In genomic region chr2:154699560-154699901, GRCh38 we compare ENCODE assay signal across 15 cellular contexts. TPM values are rescaled to one million over a fixed set of nuclear protein-coding genes. Genes with fewer than 3 reads are reported as not detected.
DNase-seq lines count a peak whose midpoint lies in the region; TF ChIP-seq lines count a peak whose summit lies in the region.
"Had no signal": no experiment of that assay in that cellular context is flagged by ENCODE, and none has a peak within 500 bp of the region (broad histone marks: within the 10 kb centered on the region; RNA-seq: fewer than 3 reads in every experiment).

No MANE protein-coding gene starts in this region.

- H3K27ac ChIP-seq in iPS DF 6.9 (ENCODE audit: low read length), result no peak overlapping the region
- H3K27ac ChIP-seq in suprapubic skin, result no peak overlapping the region
- H3K27ac ChIP-seq: KMS-11 had no signal

- H3K36me3 ChIP-seq in iPS DF 6.9 (ENCODE audit: control insufficient read depth, insufficient read depth, low read length), result no peaks in the 10 kb centered on the region
- H3K36me3 ChIP-seq in suprapubic skin, result no peaks in the 10 kb centered on the region

- no peaks in the 10 kb centered on the region for H3K9me3 ChIP-seq in iPS DF 6.9 (ENCODE audit: control insufficient read depth, insufficient read depth, low read length)
- H3K9me3 ChIP-seq in suprapubic skin, result no peaks in the 10 kb centered on the region

- H3K4me1 ChIP-seq in iPS DF 6.9 (ENCODE audit: control insufficient read depth, insufficient read depth, low read length) (peaks cover 7% of the 10 kb centered on the region; the same call in 1 of the 2 replicates), suprapubic skin (peaks cover 27% of the 10 kb centered on the region)

- no CpG with 5 or more reads among the region's 9 CpGs for WGBS in iPS DF 6.9 (ENCODE audit: insufficient coverage, insufficient read length)
- WGBS in suprapubic skin, result 39% methylated on average over 9 of the region's 9 CpGs

- TF ChIP-seq POLR2A in suprapubic skin (IDR thresholded peaks at IDR 0.05), result no peak

- TF ChIP-seq EP300 in suprapubic skin (IDR thresholded peaks at IDR 0.05), result no peak

- H3K27me3 ChIP-seq in iPS DF 6.9 (ENCODE audit: control insufficient read depth, insufficient read depth, low read length) (peaks cover 23% of the 10 kb centered on the region), suprapubic skin (peaks cover 29% of the 10 kb centered on the region)

- H3K4me3 ChIP-seq in iPS DF 6.9 (ENCODE audit: low read length) (peak overlapping the region; percentile 55; the same call in 1 of the 2 replicates), suprapubic skin (peak overlapping the region; percentile 37)

- peak; percentile 5 to 57 for DNase-seq in NCI-H2081 (lab: John Stamatoyannopoulos, UW)
- DNase-seq in NCI-H2081 treated with DMSO at 0.1 percent for 48 hours (lab: John Stamatoyannopoulos, UW), result no peak
- peak; percentile 13 for DNase-seq in NCI-H69 (lab: John Stamatoyannopoulos, UW)
- DNase-seq in iPS DF 6.9 (ENCODE audit: low read depth, low spot score), result no peak
- DNase-seq in suprapubic skin (ENCODE audit: low spot score in 2 of 2), result no peak
- DNase-seq in iPS-NIHi11 (ENCODE audit: low spot score), result no peak
- no peak for DNase-seq in stimulated activated CD4-positive, alpha-beta T cell treated with anti-CD3 and anti-CD28 coated beads, Interleukin-1b, Interleukin-23, amount 100 ng/mL, for 48 hours
- DNase-seq in NCI-H1930 (lab: John Stamatoyannopoulos, UW), result no peak
- DNase-seq: activated naive CD4-positive, alpha-beta T cell; CD8-positive, alpha-beta T cell; NCI-H2107; T-helper 17 cell had no signal

- no peak for TF ChIP-seq CTCF in suprapubic skin (IDR thresholded peaks at IDR 0.05)

RNA-seq across cellular contexts. Expression of gene KCNJ3, which starts 1.0 kb away (rescaled TPM):
- total RNA-seq in suprapubic skin, result under 1 TPM in 1 of 4 donors, not detected in 3; 0.26 TPM
- total RNA-seq: A172; CD8-positive, alpha-beta T cell; fibroblast of lung; T-helper 17 cell had no signal

Comparison
In these comparisons a context has a peak if more than half of its experiments do, and no peak if none do; other contexts are left out.
1. DNase-seq: peak in NCI-H2081 (2 of 2) and NCI-H69 (single experiment); none in NCI-H2081 treated with DMSO at 0.1 percent for 48 hours (single experiment), iPS DF 6.9 (single experiment), suprapubic skin (0 of 2), iPS-NIHi11 (single experiment), stimulated activated CD4-positive, alpha-beta T cell treated with anti-CD3 and anti-CD28 coated beads, Interleukin-1b, Interleukin-23, amount 100 ng/mL, for 48 hours (single experiment) and NCI-H1930 (0 of 2).